ENCODE assay signal across 13 cellular contexts in genomic region chr10:12777840-12778585, GRCh38.
DNase-seq lines count a peak whose midpoint lies in the region; ATAC-seq and TF ChIP-seq lines count a peak whose summit lies in the region.
"Had no signal": no experiment of that assay in that cellular context is flagged by ENCODE, and none has a peak within 500 bp of the region (broad histone marks: within the 10 kb centered on the region; RNA-seq: fewer than 3 reads in every experiment).

No MANE protein-coding gene starts in this region.

- peaks cover 36% of the 10 kb centered on the region for H3K4me1 Mint-ChIP-seq in stimulated activated naive CD8-positive, alpha-beta T cell treated with anti-CD3 and anti-CD28 coated beads, Interleukin-15, Interleukin-2, amounts not matched to agents 100 ng/mL and 50 ng/mL, for 24 hours (ENCODE audit: low read depth)
- H3K4me1 Mint-ChIP-seq in glutamatergic neuron (ENCODE audit: low read depth, unreplicated experiment): peaks cover 18% of the 10 kb centered on the region

- no peak overlapping the region for H3K4me3 Mint-ChIP-seq in stimulated activated naive CD8-positive, alpha-beta T cell treated with anti-CD3 and anti-CD28 coated beads, Interleukin-15, Interleukin-2, amounts not matched to agents 100 ng/mL and 50 ng/mL, for 24 hours
- no peak overlapping the region for H3K4me3 Mint-ChIP-seq in glutamatergic neuron (ENCODE audit: unreplicated experiment)
- H3K4me3 Mint-ChIP-seq: T-cell had no signal

- peak overlapping the region in 1 of 2 donors; percentile 30 for H3K27ac Mint-ChIP-seq in activated naive CD4-positive, alpha-beta T cell treated with anti-CD3 and anti-CD28 coated beads, Interleukin-2, amount 50 U/mL, for 72 hours
- peak overlapping the region; percentile 67 for H3K27ac Mint-ChIP-seq in stimulated activated naive CD8-positive, alpha-beta T cell treated with anti-CD3 and anti-CD28 coated beads, Interleukin-15, Interleukin-2, amounts not matched to agents 100 ng/mL and 50 ng/mL, for 24 hours
- H3K27ac Mint-ChIP-seq in glutamatergic neuron (ENCODE audit: unreplicated experiment): no peak overlapping the region
- H3K27ac Mint-ChIP-seq: T-cell had no signal

- peak; percentile 58 to 59 for ATAC-seq in activated naive CD4-positive, alpha-beta T cell treated with anti-CD3 and anti-CD28 coated beads, Interleukin-2, amount 50 U/mL, for 72 hours
- ATAC-seq: T-cell had no signal

- no peak overlapping the region for H3K4me3 ChIP-seq in foreskin fibroblast (ENCODE audit: low read depth in 1 of 2, low read length in 2 of 2)
- H3K4me3 ChIP-seq: upper lobe of left lung had no signal

- TF ChIP-seq CTCF in foreskin fibroblast (IDR thresholded peaks at IDR 0.05; ENCODE audit: low read depth, low read length) (no peak), glutamatergic neuron (IDR thresholded peaks at IDR 0.05; ENCODE audit: partially characterized antibody, unreplicated experiment) (no peak)

- H3K9me3 Mint-ChIP-seq in activated naive CD4-positive, alpha-beta T cell treated with anti-CD3 and anti-CD28 coated beads, Interleukin-2, amount 50 U/mL, for 72 hours: no peaks in the 10 kb centered on the region
- no peaks in the 10 kb centered on the region for H3K9me3 Mint-ChIP-seq in stimulated activated naive CD8-positive, alpha-beta T cell treated with anti-CD3 and anti-CD28 coated beads, Interleukin-15, Interleukin-2, amounts not matched to agents 100 ng/mL and 50 ng/mL, for 24 hours
- peaks cover 9% of the 10 kb centered on the region for H3K9me3 Mint-ChIP-seq in glutamatergic neuron (ENCODE audit: unreplicated experiment)
- H3K9me3 Mint-ChIP-seq: T-cell had no signal

- H3K36me3 Mint-ChIP-seq in activated naive CD4-positive, alpha-beta T cell treated with anti-CD3 and anti-CD28 coated beads, Interleukin-2, amount 50 U/mL, for 72 hours: peaks cover 0 to 5% of the 10 kb centered on the region in 2 donors
- H3K36me3 Mint-ChIP-seq in stimulated activated naive CD8-positive, alpha-beta T cell treated with anti-CD3 and anti-CD28 coated beads, Interleukin-15, Interleukin-2, amounts not matched to agents 100 ng/mL and 50 ng/mL, for 24 hours (ENCODE audit: low read depth): peaks cover 19% of the 10 kb centered on the region
- peaks cover 4% of the 10 kb centered on the region for H3K36me3 Mint-ChIP-seq in glutamatergic neuron (ENCODE audit: unreplicated experiment)

- no peak for DNase-seq in activated naive CD4-positive, alpha-beta T cell treated with anti-CD3 and anti-CD28 coated beads, Interleukin-2, amount 50 U/mL, for 72 hours (ENCODE audit: low spot score in 2 of 2)
- no peak for DNase-seq in activated naive CD4-positive, alpha-beta T cell (lab: John Stamatoyannopoulos, UW)
- DNase-seq in amygdala (lab: John Stamatoyannopoulos, UW) (peak in 36 of 56 donors; percentile 7 to 75 (median 31)), midbrain (lab: John Stamatoyannopoulos, UW) (peak; percentile 49), foreskin fibroblast (no peak), glutamatergic neuron (no peak), cerebellar nuclear complex (lab: John Stamatoyannopoulos, UW) (no peak)
- DNase-seq: effector memory CD4-positive, alpha-beta T cell; NCI-H1048; NCI-H2171; T-cell; upper lobe of left lung had no signal

- H3K27me3 Mint-ChIP-seq in stimulated activated naive CD8-positive, alpha-beta T cell treated with anti-CD3 and anti-CD28 coated beads, Interleukin-15, Interleukin-2, amounts not matched to agents 100 ng/mL and 50 ng/mL, for 24 hours: no peaks in the 10 kb centered on the region
- H3K27me3 Mint-ChIP-seq in glutamatergic neuron (ENCODE audit: unreplicated experiment): peaks cover 10% of the 10 kb centered on the region
- H3K27me3 Mint-ChIP-seq: T-cell had no signal

Comparison
In these comparisons a context has a peak if more than half of its experiments do, and no peak if none do; other contexts are left out.
1. DNase-seq: peak in amygdala (36 of 56) and midbrain (single experiment); none in activated naive CD4-positive, alpha-beta T cell treated with anti-CD3 and anti-CD28 coated beads, Interleukin-2, amount 50 U/mL, for 72 hours (0 of 2), activated naive CD4-positive, alpha-beta T cell (0 of 4), foreskin fibroblast (0 of 2), glutamatergic neuron (single experiment) and cerebellar nuclear complex (0 of 2).